Comparison of ENCODE assay signal across 23 cellular contexts in the genomic region with DNA sequence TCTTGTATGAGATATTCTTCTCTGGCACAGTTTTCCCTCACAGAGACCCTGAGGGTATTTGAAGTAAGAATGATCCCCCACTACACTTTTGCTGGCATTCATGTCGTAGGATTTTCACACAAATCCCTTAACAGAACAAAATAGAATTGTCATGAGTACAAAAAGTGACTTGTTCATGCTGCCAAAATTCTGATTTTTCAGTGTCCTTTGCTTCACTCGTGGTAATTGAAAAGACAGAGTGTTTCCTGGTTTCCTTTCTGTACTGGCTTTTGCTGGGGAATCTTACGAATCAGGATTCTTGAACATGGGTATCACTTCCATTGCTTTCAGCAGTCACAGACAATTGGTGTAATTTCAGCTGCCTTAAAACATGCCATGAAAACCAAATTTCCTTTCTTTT.
"Had no signal": no experiment of that assay in that cellular context is flagged by ENCODE, and none has a peak within 500 bp of the region (broad histone marks: within the 10 kb centered on the region; RNA-seq: fewer than 3 reads in every experiment).

No MANE protein-coding gene starts in this region.

- H3K36me3 ChIP-seq: colonic mucosa, esophagus squamous epithelium, left lung, neutrophil, prostate gland, sigmoid colon, tibial artery had no signal

- DNase-seq: colonic mucosa; effector memory CD8-positive, alpha-beta T cell; erythroblast; esophagus squamous epithelium; kidney; left cardiac atrium; left lung; mesendoderm; natural killer cell; right cardiac atrium; sigmoid colon; stimulated activated CD4-positive, alpha-beta T cell treated with anti-CD3 and anti-CD28 coated beads, Interleukin-2, amount 100 ng/mL, for 24 hours; stimulated activated CD4-positive, alpha-beta T cell treated with anti-CD3 and anti-CD28 coated beads, Interleukin-4, amount 100 ng/mL, for 24 hours; testis; tibial artery had no signal

- H3K27ac ChIP-seq: colonic mucosa, esophagus squamous epithelium, left lung, neutrophil, parathyroid adenoma, prostate gland, sigmoid colon, testis, tibial artery had no signal

- H3K4me3 Mint-ChIP-seq: central memory CD8-positive, alpha-beta T cell; dendritic cell treated with granulocyte-macrophage colony-stimulating factor and Interleukin-4, amounts not matched to agents 40 ng/mL and 50 ng/mL, for 4 days; effector memory CD8-positive, alpha-beta T cell; natural killer cell; stimulated activated memory B cell treated with anti-CD40 and anti-IgM and Interleukin-4, amounts not matched to agents 10 μg/mL and 1 μg/mL and 100 μg/mL, for 72 hours; stimulated activated naive CD8-positive, alpha-beta T cell treated with anti-CD3 and anti-CD28 coated beads, Interleukin-15, Interleukin-2, amounts not matched to agents 100 ng/mL and 50 ng/mL, for 24 hours; type B pancreatic cell had no signal

- H3K36me3 Mint-ChIP-seq: natural killer cell; stimulated activated memory B cell treated with anti-CD40 and anti-IgM and Interleukin-4, amounts not matched to agents 10 μg/mL and 1 μg/mL and 100 μg/mL, for 72 hours; type B pancreatic cell had no signal

- H3K27me3 Mint-ChIP-seq: central memory CD8-positive, alpha-beta T cell; dendritic cell treated with granulocyte-macrophage colony-stimulating factor and Interleukin-4, amounts not matched to agents 40 ng/mL and 50 ng/mL, for 4 days; effector memory CD8-positive, alpha-beta T cell; stimulated activated memory B cell treated with anti-CD40 and anti-IgM and Interleukin-4, amounts not matched to agents 10 μg/mL and 1 μg/mL and 100 μg/mL, for 72 hours; stimulated activated naive CD8-positive, alpha-beta T cell treated with anti-CD3 and anti-CD28 coated beads, Interleukin-15, Interleukin-2, amounts not matched to agents 100 ng/mL and 50 ng/mL, for 24 hours had no signal

- H3K4me1 ChIP-seq: colonic mucosa, esophagus squamous epithelium, left lung, parathyroid adenoma, prostate gland, sigmoid colon, testis, tibial artery had no signal

- H3K9me3 ChIP-seq: colonic mucosa, left lung, neutrophil, prostate gland, sigmoid colon, testis, tibial artery had no signal

- H3K27ac Mint-ChIP-seq: dendritic cell treated with granulocyte-macrophage colony-stimulating factor and Interleukin-4, amounts not matched to agents 40 ng/mL and 50 ng/mL, for 4 days; effector memory CD8-positive, alpha-beta T cell; natural killer cell; stimulated activated memory B cell treated with anti-CD40 and anti-IgM and Interleukin-4, amounts not matched to agents 10 μg/mL and 1 μg/mL and 100 μg/mL, for 72 hours; stimulated activated naive CD8-positive, alpha-beta T cell treated with anti-CD3 and anti-CD28 coated beads, Interleukin-15, Interleukin-2, amounts not matched to agents 100 ng/mL and 50 ng/mL, for 24 hours; type B pancreatic cell had no signal

- H3K4me1 Mint-ChIP-seq: central memory CD8-positive, alpha-beta T cell; natural killer cell; stimulated activated memory B cell treated with anti-CD40 and anti-IgM and Interleukin-4, amounts not matched to agents 10 μg/mL and 1 μg/mL and 100 μg/mL, for 72 hours had no signal

- H3K27me3 ChIP-seq: colonic mucosa, esophagus squamous epithelium, left lung, neutrophil, sigmoid colon, testis, tibial artery had no signal

- H3K4me3 ChIP-seq: colonic mucosa, esophagus squamous epithelium, left lung, prostate gland, sigmoid colon, testis, tibial artery had no signal

- H3K9me3 Mint-ChIP-seq: dendritic cell treated with granulocyte-macrophage colony-stimulating factor and Interleukin-4, amounts not matched to agents 40 ng/mL and 50 ng/mL, for 4 days; stimulated activated naive CD8-positive, alpha-beta T cell treated with anti-CD3 and anti-CD28 coated beads, Interleukin-15, Interleukin-2, amounts not matched to agents 100 ng/mL and 50 ng/mL, for 24 hours; type B pancreatic cell had no signal
